2 cellular contexts compared by ENCODE assay signal in the genomic region with DNA sequence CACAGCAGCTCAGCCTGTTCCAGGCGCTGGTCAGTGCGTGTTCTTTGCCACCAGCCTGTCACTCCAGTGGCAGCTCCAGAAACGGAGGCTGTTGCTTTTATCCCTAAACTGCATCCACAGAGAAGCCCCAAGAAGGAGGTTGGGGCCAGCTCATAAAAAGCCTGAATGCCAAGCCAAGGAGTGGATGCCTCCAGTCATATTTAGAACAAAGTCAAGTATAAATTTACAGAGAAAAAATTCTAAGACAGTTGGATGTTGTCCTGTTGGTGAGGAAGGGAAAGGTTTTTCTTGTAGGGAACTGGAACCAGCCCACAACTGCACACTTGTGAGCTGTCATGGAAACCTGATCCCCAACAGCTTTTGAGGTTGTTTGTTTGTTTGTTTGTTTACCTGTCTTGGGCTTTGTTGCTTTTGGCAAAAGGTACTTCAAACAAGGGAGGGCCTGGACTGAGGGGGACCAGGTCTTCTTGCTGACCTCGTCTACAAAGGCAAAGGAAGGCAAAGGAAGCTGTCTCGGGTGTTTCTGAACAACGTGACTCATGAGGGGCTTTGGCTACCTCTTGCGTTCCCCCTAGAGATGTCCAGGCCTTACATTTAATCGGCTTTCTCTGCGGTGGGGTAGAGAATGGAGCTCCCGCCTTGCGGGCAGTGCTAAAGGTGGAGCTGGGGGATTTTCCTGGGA.
TF ChIP-seq lines count a peak whose summit lies in the region.

No MANE protein-coding gene starts in this region.

TF ChIP-seq in GM23338, 12 proteins besides CTCF, POLR2A, EP300 and RAD21 (continued from another document):
- TF ChIP-seq, protein P1, sequence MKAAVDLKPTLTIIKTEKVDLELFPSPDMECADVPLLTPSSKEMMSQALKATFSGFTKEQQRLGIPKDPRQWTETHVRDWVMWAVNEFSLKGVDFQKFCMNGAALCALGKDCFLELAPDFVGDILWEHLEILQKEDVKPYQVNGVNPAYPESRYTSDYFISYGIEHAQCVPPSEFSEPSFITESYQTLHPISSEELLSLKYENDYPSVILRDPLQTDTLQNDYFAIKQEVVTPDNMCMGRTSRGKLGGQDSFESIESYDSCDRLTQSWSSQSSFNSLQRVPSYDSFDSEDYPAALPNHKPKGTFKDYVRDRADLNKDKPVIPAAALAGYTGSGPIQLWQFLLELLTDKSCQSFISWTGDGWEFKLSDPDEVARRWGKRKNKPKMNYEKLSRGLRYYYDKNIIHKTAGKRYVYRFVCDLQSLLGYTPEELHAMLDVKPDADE (IDR thresholded peaks at IDR 0.05) = no peak
- TF ChIP-seq EZH2phosphoT487 (IDR thresholded peaks at IDR 0.05; ENCODE audit: unreplicated experiment) = no peak
- no peak for TF ChIP-seq EZH2 (IDR thresholded peaks at IDR 0.05; ENCODE audit: low read depth, unreplicated experiment)
- no peak for TF ChIP-seq CREB1 (CRISPR knock-in tag; IDR thresholded peaks at IDR 0.05; ENCODE audit: low read depth)
- no peak for TF ChIP-seq ZNF114 (CRISPR knock-in tag; IDR thresholded peaks at IDR 0.05)
- no peak for TF ChIP-seq STAT1 (IDR thresholded peaks at IDR 0.05; ENCODE audit: unreplicated experiment)
- no peak for TF ChIP-seq JUNB (IDR thresholded peaks at IDR 0.05; ENCODE audit: unreplicated experiment)
- TF ChIP-seq POLR2AphosphoS5 (IDR thresholded peaks at IDR 0.05; ENCODE audit: low read depth) = no peak
- TF ChIP-seq, protein P2, sequence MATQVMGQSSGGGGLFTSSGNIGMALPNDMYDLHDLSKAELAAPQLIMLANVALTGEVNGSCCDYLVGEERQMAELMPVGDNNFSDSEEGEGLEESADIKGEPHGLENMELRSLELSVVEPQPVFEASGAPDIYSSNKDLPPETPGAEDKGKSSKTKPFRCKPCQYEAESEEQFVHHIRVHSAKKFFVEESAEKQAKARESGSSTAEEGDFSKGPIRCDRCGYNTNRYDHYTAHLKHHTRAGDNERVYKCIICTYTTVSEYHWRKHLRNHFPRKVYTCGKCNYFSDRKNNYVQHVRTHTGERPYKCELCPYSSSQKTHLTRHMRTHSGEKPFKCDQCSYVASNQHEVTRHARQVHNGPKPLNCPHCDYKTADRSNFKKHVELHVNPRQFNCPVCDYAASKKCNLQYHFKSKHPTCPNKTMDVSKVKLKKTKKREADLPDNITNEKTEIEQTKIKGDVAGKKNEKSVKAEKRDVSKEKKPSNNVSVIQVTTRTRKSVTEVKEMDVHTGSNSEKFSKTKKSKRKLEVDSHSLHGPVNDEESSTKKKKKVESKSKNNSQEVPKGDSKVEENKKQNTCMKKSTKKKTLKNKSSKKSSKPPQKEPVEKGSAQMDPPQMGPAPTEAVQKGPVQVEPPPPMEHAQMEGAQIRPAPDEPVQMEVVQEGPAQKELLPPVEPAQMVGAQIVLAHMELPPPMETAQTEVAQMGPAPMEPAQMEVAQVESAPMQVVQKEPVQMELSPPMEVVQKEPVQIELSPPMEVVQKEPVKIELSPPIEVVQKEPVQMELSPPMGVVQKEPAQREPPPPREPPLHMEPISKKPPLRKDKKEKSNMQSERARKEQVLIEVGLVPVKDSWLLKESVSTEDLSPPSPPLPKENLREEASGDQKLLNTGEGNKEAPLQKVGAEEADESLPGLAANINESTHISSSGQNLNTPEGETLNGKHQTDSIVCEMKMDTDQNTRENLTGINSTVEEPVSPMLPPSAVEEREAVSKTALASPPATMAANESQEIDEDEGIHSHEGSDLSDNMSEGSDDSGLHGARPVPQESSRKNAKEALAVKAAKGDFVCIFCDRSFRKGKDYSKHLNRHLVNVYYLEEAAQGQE (IDR thresholded peaks at IDR 0.05; ENCODE audit: unreplicated experiment) = no peak
- TF ChIP-seq NANOG (IDR thresholded peaks at IDR 0.05; ENCODE audit: borderline replicate concordance) = no peak

TF ChIP-seq in HEK293T, 16 proteins besides CTCF, POLR2A, EP300 and RAD21 (continued from another document):
- TF ChIP-seq, protein P3, sequence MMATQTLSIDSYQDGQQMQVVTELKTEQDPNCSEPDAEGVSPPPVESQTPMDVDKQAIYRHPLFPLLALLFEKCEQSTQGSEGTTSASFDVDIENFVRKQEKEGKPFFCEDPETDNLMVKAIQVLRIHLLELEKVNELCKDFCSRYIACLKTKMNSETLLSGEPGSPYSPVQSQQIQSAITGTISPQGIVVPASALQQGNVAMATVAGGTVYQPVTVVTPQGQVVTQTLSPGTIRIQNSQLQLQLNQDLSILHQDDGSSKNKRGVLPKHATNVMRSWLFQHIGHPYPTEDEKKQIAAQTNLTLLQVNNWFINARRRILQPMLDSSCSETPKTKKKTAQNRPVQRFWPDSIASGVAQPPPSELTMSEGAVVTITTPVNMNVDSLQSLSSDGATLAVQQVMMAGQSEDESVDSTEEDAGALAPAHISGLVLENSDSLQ (IDR thresholded peaks at IDR 0.05) = no peak
- TF ChIP-seq ARNT (IDR thresholded peaks at IDR 0.05) (no peak), BHLHE40 (IDR thresholded peaks at IDR 0.05; ENCODE audit: borderline replicate concordance) (no peak), ZNF384 (IDR thresholded peaks at IDR 0.05) (no peak), NFRKB (IDR thresholded peaks at IDR 0.05) (no peak), SUZ12 (IDR thresholded peaks at IDR 0.05) (no peak)
